ENCODE assay signal across 11 cellular contexts in the genomic region with DNA sequence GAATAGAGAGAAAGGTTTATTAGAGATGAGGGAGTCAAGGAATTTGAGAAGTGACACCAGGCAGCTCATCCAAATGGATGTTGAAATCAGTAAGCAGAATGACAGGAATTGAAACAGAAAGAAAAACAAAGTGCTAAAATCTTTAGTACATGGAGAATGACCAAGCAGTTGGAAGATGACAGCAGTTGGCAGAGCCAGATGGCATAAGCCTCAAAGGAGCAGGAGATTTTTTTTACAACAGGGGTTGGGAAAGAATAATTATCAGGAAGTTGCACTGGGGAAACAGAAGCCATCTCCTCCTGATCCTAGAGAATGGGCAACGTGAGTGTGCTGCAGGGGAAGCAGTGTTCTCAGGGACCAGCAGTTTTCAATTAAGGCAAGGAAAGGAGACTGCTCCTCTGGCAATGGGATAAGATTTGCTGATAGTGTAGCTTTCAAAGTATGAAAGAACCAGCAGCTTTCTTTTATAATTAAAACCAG. TPM values are rescaled to one million over a fixed set of nuclear protein-coding genes. Genes with fewer than 3 reads are reported as not detected.
DNase-seq lines count a peak whose midpoint lies in the region; ATAC-seq, FAIRE-seq and TF ChIP-seq lines count a peak whose summit lies in the region.
"Had no signal": no experiment of that assay in that cellular context is flagged by ENCODE, and none has a peak within 500 bp of the region (broad histone marks: within the 10 kb centered on the region; RNA-seq: fewer than 3 reads in every experiment).

No MANE protein-coding gene starts in this region.

- ATAC-seq in GM18907 (IDR thresholded peaks at IDR 0.05; ENCODE audit: unreplicated experiment) (peak; percentile 73), HG03354 (IDR thresholded peaks at IDR 0.05; ENCODE audit: poor library complexity, severe bottlenecking, unreplicated experiment) (peak; percentile 64)

- WGBS in small intestine, 3 donors, result 0 to 13% (median 6%) methylated on average over 1 of the region's 1 CpG

- H3K36me3 ChIP-seq in small intestine (ENCODE audit: control insufficient read depth in 2 of 2, insufficient read depth in 2 of 2, low read length in 2 of 2), result no peaks in the 10 kb centered on the region

- H3K27me3 ChIP-seq in small intestine (ENCODE audit: control insufficient read depth in 2 of 2, insufficient read depth in 2 of 2, low read length in 2 of 2), result no peaks in the 10 kb centered on the region

- no peaks in the 10 kb centered on the region for H3K4me1 ChIP-seq in small intestine (ENCODE audit: control insufficient read depth in 2 of 2, insufficient read depth in 1 of 2, low read depth in 1 of 2, low read length in 1 of 2)

- TF ChIP-seq CTCF in chondrocyte (IDR thresholded peaks at IDR 0.05), result no peak

- H3K27ac Mint-ChIP-seq in chondrocyte (ENCODE audit: unreplicated experiment), result peak overlapping the region; percentile 18
- H3K27ac Mint-ChIP-seq: activated B cell treated with CpG ODN at 0.5 μM for 24 hours had no signal

- DNase-seq in chondrocyte (ENCODE audit: low spot score) (no peak), small intestine (peak; percentile 1), iPS-NIHi7 (ENCODE audit: extremely low spot score) (no peak), COLO829 (ENCODE audit: low spot score) (no peak), dermis blood vessel endothelial cell (no peak)
- DNase-seq in activated CD4-positive, alpha-beta T cell treated with anti-CD3 and anti-CD28 coated beads for 1 hour, result no peak
- DNase-seq: activated B cell treated with CpG ODN at 0.5 μM for 24 hours; central memory CD4-positive, alpha-beta T cell; stimulated activated CD4-positive, alpha-beta T cell treated with anti-CD3 and anti-CD28 coated beads, Interleukin-4, amount 100 ng/mL, for 4 hours had no signal

- no peaks in the 10 kb centered on the region for H3K9me3 ChIP-seq in small intestine (ENCODE audit: control insufficient read depth, low read depth)

- no peaks in the 10 kb centered on the region for H3K9me3 Mint-ChIP-seq in chondrocyte (ENCODE audit: low read depth)
- H3K9me3 Mint-ChIP-seq: activated B cell treated with CpG ODN at 0.5 μM for 24 hours had no signal

- H3K4me1 Mint-ChIP-seq in chondrocyte (ENCODE audit: low read depth), result peaks cover 24% of the 10 kb centered on the region

- H3K4me3 Mint-ChIP-seq in chondrocyte (ENCODE audit: unreplicated experiment), result no peak overlapping the region
- H3K4me3 Mint-ChIP-seq: activated B cell treated with CpG ODN at 0.5 μM for 24 hours had no signal

- H3K27me3 Mint-ChIP-seq in chondrocyte (ENCODE audit: low read depth), result peaks cover 2% of the 10 kb centered on the region
- H3K27me3 Mint-ChIP-seq: activated B cell treated with CpG ODN at 0.5 μM for 24 hours had no signal

- no peaks in the 10 kb centered on the region for H3K36me3 Mint-ChIP-seq in chondrocyte (ENCODE audit: low read depth)

- no peak overlapping the region for H3K27ac ChIP-seq in small intestine (ENCODE audit: low read depth in 1 of 2, low read length in 1 of 2)

- H3K4me3 ChIP-seq in small intestine (ENCODE audit: low read depth in 1 of 2, low read length in 2 of 2), result no peak overlapping the region

- FAIRE-seq in small intestine (lab: Jason Lieb, UNC), result no peak

RNA-seq across cellular contexts. Expression of a gene that starts 28.9 kb away (rescaled TPM):
- total RNA-seq in chondrocyte (not detected in 3 replicates), dermis blood vessel endothelial cell (0.05 and 0.17 TPM in 2 replicates)
- under 1 TPM in 2 of 3 donors, not detected in 1; 0.27 to 0.58 TPM for polyA plus RNA-seq in small intestine

RNA-seq across cellular contexts. Expression of a gene that starts 51.5 kb away (rescaled TPM):
- total RNA-seq in chondrocyte, result 30.0 to 32.1 TPM (median 30.4 TPM) in 3 replicates
- polyA plus RNA-seq in small intestine, result 1 to 10 TPM; 5.7 to 6.3 (median 5.8) TPM
- 47.7 and 55.0 TPM in 2 replicates for total RNA-seq in dermis blood vessel endothelial cell
